Comparison of ENCODE assay signal across 1 cellular context in the genomic region with DNA sequence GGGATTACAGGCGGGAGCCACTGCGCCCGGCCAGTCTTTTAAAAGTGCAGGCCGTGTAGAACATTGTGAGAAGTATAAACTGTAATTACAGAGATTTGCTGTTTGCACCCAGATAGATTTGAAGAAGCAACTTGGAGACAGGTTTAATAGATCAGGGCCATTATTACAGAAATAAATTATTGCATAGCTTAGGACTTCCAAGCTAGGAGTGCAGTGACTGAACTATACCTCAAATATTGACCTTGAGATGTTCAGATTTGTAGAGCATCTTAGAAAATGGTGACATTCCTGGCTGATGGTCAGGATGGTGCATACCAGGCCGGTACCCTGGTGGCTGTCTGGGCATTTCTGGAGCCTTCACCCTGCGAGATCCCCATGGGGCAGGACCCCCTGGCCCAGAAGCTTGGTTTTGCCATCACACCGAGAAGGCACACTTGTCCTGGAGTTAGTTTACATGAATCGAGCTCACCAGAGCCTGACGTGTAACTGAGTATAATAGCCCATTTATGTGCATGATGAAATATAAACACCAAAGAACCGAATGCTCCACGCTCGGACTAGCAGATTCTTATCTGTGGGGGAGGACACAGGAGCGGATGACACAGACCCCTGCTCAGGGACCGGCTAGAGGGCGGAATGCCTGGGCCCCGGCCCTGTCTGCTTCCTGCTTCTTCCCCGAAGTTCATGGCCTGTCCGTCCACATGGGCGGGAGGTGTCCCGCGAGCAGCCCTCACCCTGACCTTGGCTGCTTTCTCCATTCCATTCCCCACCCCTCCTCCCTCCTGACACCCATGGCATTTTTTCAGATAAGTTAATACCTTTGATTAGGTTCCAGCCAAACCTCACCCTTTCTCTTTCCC.
TF ChIP-seq lines count a peak whose summit lies in the region.

No MANE protein-coding gene starts in this region.

TF ChIP-seq in GM23338, 12 proteins besides CTCF, POLR2A, EP300 and RAD21:
- TF ChIP-seq, protein P1, sequence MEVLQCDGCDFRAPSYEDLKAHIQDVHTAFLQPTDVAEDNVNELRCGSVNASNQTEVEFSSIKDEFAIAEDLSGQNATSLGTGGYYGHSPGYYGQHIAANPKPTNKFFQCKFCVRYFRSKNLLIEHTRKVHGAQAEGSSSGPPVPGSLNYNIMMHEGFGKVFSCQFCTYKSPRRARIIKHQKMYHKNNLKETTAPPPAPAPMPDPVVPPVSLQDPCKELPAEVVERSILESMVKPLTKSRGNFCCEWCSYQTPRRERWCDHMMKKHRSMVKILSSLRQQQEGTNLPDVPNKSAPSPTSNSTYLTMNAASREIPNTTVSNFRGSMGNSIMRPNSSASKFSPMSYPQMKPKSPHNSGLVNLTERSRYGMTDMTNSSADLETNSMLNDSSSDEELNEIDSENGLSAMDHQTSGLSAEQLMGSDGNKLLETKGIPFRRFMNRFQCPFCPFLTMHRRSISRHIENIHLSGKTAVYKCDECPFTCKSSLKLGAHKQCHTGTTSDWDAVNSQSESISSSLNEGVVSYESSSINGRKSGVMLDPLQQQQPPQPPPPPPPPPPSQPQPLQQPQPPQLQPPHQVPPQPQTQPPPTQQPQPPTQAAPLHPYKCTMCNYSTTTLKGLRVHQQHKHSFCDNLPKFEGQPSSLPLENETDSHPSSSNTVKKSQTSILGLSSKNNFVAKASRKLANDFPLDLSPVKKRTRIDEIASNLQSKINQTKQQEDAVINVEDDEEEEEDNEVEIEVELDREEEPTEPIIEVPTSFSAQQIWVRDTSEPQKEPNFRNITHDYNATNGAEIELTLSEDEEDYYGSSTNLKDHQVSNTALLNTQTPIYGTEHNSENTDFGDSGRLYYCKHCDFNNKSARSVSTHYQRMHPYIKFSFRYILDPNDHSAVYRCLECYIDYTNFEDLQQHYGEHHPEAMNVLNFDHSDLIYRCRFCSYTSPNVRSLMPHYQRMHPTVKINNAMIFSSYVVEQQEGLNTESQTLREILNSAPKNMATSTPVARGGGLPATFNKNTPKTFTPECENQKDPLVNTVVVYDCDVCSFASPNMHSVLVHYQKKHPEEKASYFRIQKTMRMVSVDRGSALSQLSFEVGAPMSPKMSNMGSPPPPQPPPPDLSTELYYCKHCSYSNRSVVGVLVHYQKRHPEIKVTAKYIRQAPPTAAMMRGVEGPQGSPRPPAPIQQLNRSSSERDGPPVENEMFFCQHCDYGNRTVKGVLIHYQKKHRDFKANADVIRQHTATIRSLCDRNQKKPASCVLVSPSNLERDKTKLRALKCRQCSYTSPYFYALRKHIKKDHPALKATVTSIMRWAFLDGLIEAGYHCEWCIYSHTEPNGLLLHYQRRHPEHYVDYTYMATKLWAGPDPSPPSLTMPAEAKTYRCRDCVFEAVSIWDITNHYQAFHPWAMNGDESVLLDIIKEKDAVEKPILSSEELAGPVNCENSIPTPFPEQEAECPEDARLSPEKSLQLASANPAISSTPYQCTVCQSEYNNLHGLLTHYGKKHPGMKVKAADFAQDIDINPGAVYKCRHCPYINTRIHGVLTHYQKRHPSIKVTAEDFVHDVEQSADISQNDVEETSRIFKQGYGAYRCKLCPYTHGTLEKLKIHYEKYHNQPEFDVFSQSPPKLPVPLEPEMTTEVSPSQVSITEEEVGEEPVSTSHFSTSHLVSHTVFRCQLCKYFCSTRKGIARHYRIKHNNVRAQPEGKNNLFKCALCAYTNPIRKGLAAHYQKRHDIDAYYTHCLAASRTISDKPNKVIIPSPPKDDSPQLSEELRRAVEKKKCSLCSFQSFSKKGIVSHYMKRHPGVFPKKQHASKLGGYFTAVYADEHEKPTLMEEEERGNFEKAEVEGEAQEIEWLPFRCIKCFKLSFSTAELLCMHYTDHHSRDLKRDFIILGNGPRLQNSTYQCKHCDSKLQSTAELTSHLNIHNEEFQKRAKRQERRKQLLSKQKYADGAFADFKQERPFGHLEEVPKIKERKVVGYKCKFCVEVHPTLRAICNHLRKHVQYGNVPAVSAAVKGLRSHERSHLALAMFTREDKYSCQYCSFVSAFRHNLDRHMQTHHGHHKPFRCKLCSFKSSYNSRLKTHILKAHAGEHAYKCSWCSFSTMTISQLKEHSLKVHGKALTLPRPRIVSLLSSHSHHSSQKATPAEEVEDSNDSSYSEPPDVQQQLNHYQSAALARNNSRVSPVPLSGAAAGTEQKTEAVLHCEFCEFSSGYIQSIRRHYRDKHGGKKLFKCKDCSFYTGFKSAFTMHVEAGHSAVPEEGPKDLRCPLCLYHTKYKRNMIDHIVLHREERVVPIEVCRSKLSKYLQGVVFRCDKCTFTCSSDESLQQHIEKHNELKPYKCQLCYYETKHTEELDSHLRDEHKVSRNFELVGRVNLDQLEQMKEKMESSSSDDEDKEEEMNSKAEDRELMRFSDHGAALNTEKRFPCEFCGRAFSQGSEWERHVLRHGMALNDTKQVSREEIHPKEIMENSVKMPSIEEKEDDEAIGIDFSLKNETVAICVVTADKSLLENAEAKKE (CRISPR knock-in tag; IDR thresholded peaks at IDR 0.05): no peak
- TF ChIP-seq STAT1 (IDR thresholded peaks at IDR 0.05; ENCODE audit: unreplicated experiment): no peak
- TF ChIP-seq EZH2 (IDR thresholded peaks at IDR 0.05; ENCODE audit: low read depth, unreplicated experiment): no peak
- no peak for TF ChIP-seq ZNF114 (CRISPR knock-in tag; IDR thresholded peaks at IDR 0.05)
- TF ChIP-seq, protein P2, sequence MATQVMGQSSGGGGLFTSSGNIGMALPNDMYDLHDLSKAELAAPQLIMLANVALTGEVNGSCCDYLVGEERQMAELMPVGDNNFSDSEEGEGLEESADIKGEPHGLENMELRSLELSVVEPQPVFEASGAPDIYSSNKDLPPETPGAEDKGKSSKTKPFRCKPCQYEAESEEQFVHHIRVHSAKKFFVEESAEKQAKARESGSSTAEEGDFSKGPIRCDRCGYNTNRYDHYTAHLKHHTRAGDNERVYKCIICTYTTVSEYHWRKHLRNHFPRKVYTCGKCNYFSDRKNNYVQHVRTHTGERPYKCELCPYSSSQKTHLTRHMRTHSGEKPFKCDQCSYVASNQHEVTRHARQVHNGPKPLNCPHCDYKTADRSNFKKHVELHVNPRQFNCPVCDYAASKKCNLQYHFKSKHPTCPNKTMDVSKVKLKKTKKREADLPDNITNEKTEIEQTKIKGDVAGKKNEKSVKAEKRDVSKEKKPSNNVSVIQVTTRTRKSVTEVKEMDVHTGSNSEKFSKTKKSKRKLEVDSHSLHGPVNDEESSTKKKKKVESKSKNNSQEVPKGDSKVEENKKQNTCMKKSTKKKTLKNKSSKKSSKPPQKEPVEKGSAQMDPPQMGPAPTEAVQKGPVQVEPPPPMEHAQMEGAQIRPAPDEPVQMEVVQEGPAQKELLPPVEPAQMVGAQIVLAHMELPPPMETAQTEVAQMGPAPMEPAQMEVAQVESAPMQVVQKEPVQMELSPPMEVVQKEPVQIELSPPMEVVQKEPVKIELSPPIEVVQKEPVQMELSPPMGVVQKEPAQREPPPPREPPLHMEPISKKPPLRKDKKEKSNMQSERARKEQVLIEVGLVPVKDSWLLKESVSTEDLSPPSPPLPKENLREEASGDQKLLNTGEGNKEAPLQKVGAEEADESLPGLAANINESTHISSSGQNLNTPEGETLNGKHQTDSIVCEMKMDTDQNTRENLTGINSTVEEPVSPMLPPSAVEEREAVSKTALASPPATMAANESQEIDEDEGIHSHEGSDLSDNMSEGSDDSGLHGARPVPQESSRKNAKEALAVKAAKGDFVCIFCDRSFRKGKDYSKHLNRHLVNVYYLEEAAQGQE (IDR thresholded peaks at IDR 0.05; ENCODE audit: unreplicated experiment): no peak
- no peak for TF ChIP-seq NANOG (IDR thresholded peaks at IDR 0.05; ENCODE audit: borderline replicate concordance)
- TF ChIP-seq ZNF331 (CRISPR knock-in tag; IDR thresholded peaks at IDR 0.05; ENCODE audit: low read depth): no peak
- no peak for TF ChIP-seq POLR2AphosphoS5 (IDR thresholded peaks at IDR 0.05; ENCODE audit: low read depth)
- TF ChIP-seq CREB1 (CRISPR knock-in tag; IDR thresholded peaks at IDR 0.05; ENCODE audit: low read depth): no peak
- no peak for TF ChIP-seq EZH2phosphoT487 (IDR thresholded peaks at IDR 0.05; ENCODE audit: unreplicated experiment)
- TF ChIP-seq, protein P3, sequence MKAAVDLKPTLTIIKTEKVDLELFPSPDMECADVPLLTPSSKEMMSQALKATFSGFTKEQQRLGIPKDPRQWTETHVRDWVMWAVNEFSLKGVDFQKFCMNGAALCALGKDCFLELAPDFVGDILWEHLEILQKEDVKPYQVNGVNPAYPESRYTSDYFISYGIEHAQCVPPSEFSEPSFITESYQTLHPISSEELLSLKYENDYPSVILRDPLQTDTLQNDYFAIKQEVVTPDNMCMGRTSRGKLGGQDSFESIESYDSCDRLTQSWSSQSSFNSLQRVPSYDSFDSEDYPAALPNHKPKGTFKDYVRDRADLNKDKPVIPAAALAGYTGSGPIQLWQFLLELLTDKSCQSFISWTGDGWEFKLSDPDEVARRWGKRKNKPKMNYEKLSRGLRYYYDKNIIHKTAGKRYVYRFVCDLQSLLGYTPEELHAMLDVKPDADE (IDR thresholded peaks at IDR 0.05): no peak
